9 cellular contexts compared by ENCODE assay signal in the genomic region with DNA sequence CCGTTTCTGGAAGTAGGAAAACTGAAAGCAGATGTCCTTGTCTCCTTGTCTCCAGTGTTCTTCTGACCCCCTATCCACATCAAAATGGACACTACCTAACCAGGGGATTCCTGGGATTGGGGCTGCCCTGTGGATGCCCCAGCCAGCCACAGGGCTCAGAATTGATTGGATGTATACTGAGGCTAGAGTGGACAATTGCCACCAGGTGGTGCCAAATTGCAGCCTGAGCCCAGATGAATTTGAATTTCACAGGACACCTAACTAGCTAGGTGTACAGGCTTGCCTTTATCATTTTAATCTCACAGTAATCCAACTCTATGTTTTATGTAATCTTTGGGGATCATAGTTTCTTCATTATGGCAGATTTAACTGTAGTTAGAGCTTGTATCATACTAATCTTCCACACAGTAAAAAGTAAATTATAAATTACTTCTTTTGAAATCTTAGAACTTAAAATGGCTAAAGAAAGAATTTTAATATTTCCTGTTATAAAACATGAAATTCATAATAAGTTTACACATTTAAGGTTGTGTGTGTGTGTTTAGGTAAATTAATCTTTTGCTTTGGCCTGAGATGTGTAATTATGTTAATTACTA. TPM values are rescaled to one million over a fixed set of nuclear protein-coding genes. Genes with fewer than 3 reads are reported as not detected.
DNase-seq lines count a peak whose midpoint lies in the region; ATAC-seq and TF ChIP-seq lines count a peak whose summit lies in the region.
"Had no signal": no experiment of that assay in that cellular context is flagged by ENCODE, and none has a peak within 500 bp of the region (broad histone marks: within the 10 kb centered on the region; RNA-seq: fewer than 3 reads in every experiment).

No MANE protein-coding gene starts in this region.

- no peak overlapping the region for H3K27ac Mint-ChIP-seq in activated naive CD4-positive, alpha-beta T cell treated with anti-CD3 and anti-CD28 coated beads for 36 hours
- H3K27ac Mint-ChIP-seq: dendritic cell treated with granulocyte-macrophage colony-stimulating factor and Interleukin-4, amounts not matched to agents 40 ng/mL and 50 ng/mL, for 4 days had no signal

- ATAC-seq in GM19463 (IDR thresholded peaks at IDR 0.05; ENCODE audit: unreplicated experiment) (peak; percentile 94), HG03442 (IDR thresholded peaks at IDR 0.05; ENCODE audit: unreplicated experiment) (peak; percentile 96), left ventricle myocardium superior (peak; percentile 68)

- no peak overlapping the region for H3K4me3 Mint-ChIP-seq in activated naive CD4-positive, alpha-beta T cell treated with anti-CD3 and anti-CD28 coated beads for 36 hours
- H3K4me3 Mint-ChIP-seq: dendritic cell treated with granulocyte-macrophage colony-stimulating factor and Interleukin-4, amounts not matched to agents 40 ng/mL and 50 ng/mL, for 4 days had no signal

- H3K9me3 Mint-ChIP-seq in activated naive CD4-positive, alpha-beta T cell treated with anti-CD3 and anti-CD28 coated beads for 36 hours: no peaks in the 10 kb centered on the region
- H3K9me3 Mint-ChIP-seq: dendritic cell treated with granulocyte-macrophage colony-stimulating factor and Interleukin-4, amounts not matched to agents 40 ng/mL and 50 ng/mL, for 4 days had no signal

- TF ChIP-seq CTCF in OCI-LY1 (IDR thresholded peaks at IDR 0.05; ENCODE audit: low read length): peak; percentile 93

- H4K20me1 ChIP-seq in OCI-LY1 (ENCODE audit: insufficient read depth, low read length): no peaks in the 10 kb centered on the region

- no peak overlapping the region for H3K9ac ChIP-seq in OCI-LY1 (ENCODE audit: low read length)

- H3K4me1 Mint-ChIP-seq in activated naive CD4-positive, alpha-beta T cell treated with anti-CD3 and anti-CD28 coated beads for 36 hours (ENCODE audit: low read depth): no peaks in the 10 kb centered on the region

- DNase-seq in ELR (ENCODE audit: low read depth) (peak; percentile 67), left ventricle myocardium superior (peak; percentile 36), cerebellar nuclear complex (lab: John Stamatoyannopoulos, UW) (no peak)
- peak; percentile 63 for DNase-seq in activated naive CD4-positive, alpha-beta T cell treated with anti-CD3 and anti-CD28 coated beads for 36 hours
- peak; percentile 15 for DNase-seq in stimulated activated CD4-positive, alpha-beta T cell treated with anti-CD3 and anti-CD28 coated beads, Interleukin-1b, Interleukin-23, amount 100 ng/mL, for 4 hours (ENCODE audit: low read depth in 2 of 2)

- H3K36me3 Mint-ChIP-seq in activated naive CD4-positive, alpha-beta T cell treated with anti-CD3 and anti-CD28 coated beads for 36 hours (ENCODE audit: low read depth): peaks cover 18% of the 10 kb centered on the region

- no peaks in the 10 kb centered on the region for H3K79me2 ChIP-seq in OCI-LY1 (ENCODE audit: insufficient read depth, low read length)

- no peak overlapping the region for H3K4me2 ChIP-seq in OCI-LY1 (ENCODE audit: low read length)

- no peaks in the 10 kb centered on the region for H3K4me1 ChIP-seq in OCI-LY1 (ENCODE audit: insufficient read depth, low read length, severe bottlenecking)

- no peaks in the 10 kb centered on the region for H3F3A ChIP-seq in OCI-LY1 (ENCODE audit: insufficient read depth, low read length)

- no peak overlapping the region for H2AFZ ChIP-seq in OCI-LY1 (ENCODE audit: low read length)

- intact Hi-C loops in activated naive CD4-positive, alpha-beta T cell treated with anti-CD3 and anti-CD28 coated beads for 36 hours (cut with micrococcal nuclease): loop anchor here (1.0 kb wide), 3 partner anchors 218 to 868 kb away; no protein-coding TSS in a partner anchor
- intact Hi-C loops in left ventricle myocardium superior (cut with micrococcal nuclease): no loop called here

- peaks cover 25% of the 10 kb centered on the region for H3K36me3 ChIP-seq in OCI-LY1 (ENCODE audit: insufficient read depth, low read length)

- H3K27me3 Mint-ChIP-seq in activated naive CD4-positive, alpha-beta T cell treated with anti-CD3 and anti-CD28 coated beads for 36 hours (ENCODE audit: low read depth): no peaks in the 10 kb centered on the region
- H3K27me3 Mint-ChIP-seq: dendritic cell treated with granulocyte-macrophage colony-stimulating factor and Interleukin-4, amounts not matched to agents 40 ng/mL and 50 ng/mL, for 4 days had no signal

- H3K9me2 ChIP-seq in OCI-LY1 (ENCODE audit: low read depth, low read length): no peaks in the 10 kb centered on the region

- no peaks in the 10 kb centered on the region for H3K27me3 ChIP-seq in OCI-LY1 (ENCODE audit: insufficient read depth, low read length)

- H3K9me3 ChIP-seq in OCI-LY1 (ENCODE audit: low read length): no peaks in the 10 kb centered on the region

- no peak overlapping the region for H3K27ac ChIP-seq in OCI-LY1 (ENCODE audit: low read depth, low read length, poor library complexity, severe bottlenecking)

- CTCF ChIA-PET in activated naive CD4-positive, alpha-beta T cell treated with anti-CD3 and anti-CD28 coated beads for 36 hours (lab: Charles Lee): interaction anchor here (0.6 to 1.0 kb wide), 4 partner anchors 12 to 1155 kb away, joined by 3 to 4 read pairs (median 4); no protein-coding TSS in a partner anchor

- no peak overlapping the region for H3K4me3 ChIP-seq in OCI-LY1 (ENCODE audit: low read depth, low read length, poor library complexity, severe bottlenecking)

RNA-seq across cellular contexts. Expression of a gene that starts 58.0 kb away (rescaled TPM):
- total RNA-seq in activated naive CD4-positive, alpha-beta T cell treated with anti-CD3 and anti-CD28 coated beads for 36 hours: 10 to 100 TPM; 19.5 to 23.5 TPM
- total RNA-seq in left ventricle myocardium superior: 11.2 TPM

RNA-seq across cellular contexts. Expression of a gene that starts 58.2 kb away (rescaled TPM):
- total RNA-seq in activated naive CD4-positive, alpha-beta T cell treated with anti-CD3 and anti-CD28 coated beads for 36 hours: 10 to 100 TPM; 47.7 to 48.9 TPM
- total RNA-seq in left ventricle myocardium superior: 13.6 TPM

Comparison
In these comparisons a context has a peak if more than half of its experiments do, and no peak if none do; other contexts are left out.
1. DNase-seq: peak in ELR (single experiment), activated naive CD4-positive, alpha-beta T cell treated with anti-CD3 and anti-CD28 coated beads for 36 hours (single experiment), left ventricle myocardium superior (single experiment) and stimulated activated CD4-positive, alpha-beta T cell treated with anti-CD3 and anti-CD28 coated beads, Interleukin-1b, Interleukin-23, amount 100 ng/mL, for 4 hours (2 of 2); none in cerebellar nuclear complex (0 of 2).
2. Peak in every context shown above with its lines, with median percentiles within 50 percentile points of each other: ATAC-seq.